14 cellular contexts compared by ENCODE assay signal in genomic region chr14:55645148-55645547, GRCh38.
"Had no signal": no experiment of that assay in that cellular context is flagged by ENCODE, and none has a peak within 500 bp of the region (broad histone marks: within the 10 kb centered on the region; RNA-seq: fewer than 3 reads in every experiment).

No MANE protein-coding gene starts in this region.

- DNase-seq: activated CD4-positive, alpha-beta T cell treated with anti-CD3 and anti-CD28 coated beads, Interleukin-2, amount 10 ng/mL, durations not matched to agents 7 days and 5 days; activated CD8-positive, alpha-beta memory T cell treated with anti-CD3 and anti-CD28 coated beads for 24 hours; activated naive CD4-positive, alpha-beta T cell treated with anti-CD3 and anti-CD28 coated beads for 36 hours; cerebellar nuclear complex; effector memory CD4-positive, alpha-beta T cell; foreskin melanocyte; heart left ventricle; right lobe of liver; spleen; stimulated activated CD4-positive, alpha-beta T cell treated with anti-CD3 and anti-CD28 coated beads, Interleukin-1b, Interleukin-23, amount 100 ng/mL, for 48 hours; uterus had no signal

- H3K9me3 ChIP-seq: ascending aorta, breast epithelium, heart left ventricle, right lobe of liver, spleen, thoracic aorta, uterus had no signal

- H3K36me3 ChIP-seq: uterus had no signal

- H3K27me3 ChIP-seq: ascending aorta, breast epithelium, heart left ventricle, right lobe of liver, spleen, uterus had no signal

- H3K4me1 ChIP-seq: ascending aorta, breast epithelium, right lobe of liver, uterus had no signal

- H3K4me3 ChIP-seq: ascending aorta, breast epithelium, heart left ventricle, right lobe of liver, spleen, thoracic aorta, uterus had no signal

- H3K27ac ChIP-seq: ascending aorta, breast epithelium, heart left ventricle, right lobe of liver, spleen, thoracic aorta, uterus had no signal

- ATAC-seq: right lobe of liver had no signal
